In the genomic region with DNA sequence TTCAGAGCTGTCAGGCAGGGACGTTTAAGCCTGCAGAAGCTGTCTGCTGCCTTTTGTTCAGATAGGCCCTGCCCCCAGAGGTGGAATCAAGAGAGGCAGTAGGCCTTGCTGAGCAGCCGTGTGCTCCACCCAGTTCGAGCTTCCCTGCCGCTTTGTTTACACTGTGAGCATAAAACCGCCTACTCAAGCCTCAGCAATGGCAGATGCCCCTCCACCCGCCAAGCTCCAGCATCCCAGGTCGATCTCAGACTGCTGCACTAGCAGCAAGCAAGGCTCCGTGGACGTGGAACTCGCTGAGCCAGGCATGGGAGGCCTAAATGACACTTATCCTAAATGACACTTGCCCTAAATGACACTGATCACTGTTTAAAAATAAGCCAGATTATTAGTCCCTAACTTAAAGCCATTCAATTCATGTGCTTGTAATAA, we compare ENCODE assay signal across 1 cellular context.
TF ChIP-seq lines count a peak whose summit lies in the region.

No MANE protein-coding gene starts in this region.

TF ChIP-seq in K562, 482 proteins besides CTCF, POLR2A, EP300 and RAD21 (continued from another document and continues in another):
- TF ChIP-seq, protein P1, sequence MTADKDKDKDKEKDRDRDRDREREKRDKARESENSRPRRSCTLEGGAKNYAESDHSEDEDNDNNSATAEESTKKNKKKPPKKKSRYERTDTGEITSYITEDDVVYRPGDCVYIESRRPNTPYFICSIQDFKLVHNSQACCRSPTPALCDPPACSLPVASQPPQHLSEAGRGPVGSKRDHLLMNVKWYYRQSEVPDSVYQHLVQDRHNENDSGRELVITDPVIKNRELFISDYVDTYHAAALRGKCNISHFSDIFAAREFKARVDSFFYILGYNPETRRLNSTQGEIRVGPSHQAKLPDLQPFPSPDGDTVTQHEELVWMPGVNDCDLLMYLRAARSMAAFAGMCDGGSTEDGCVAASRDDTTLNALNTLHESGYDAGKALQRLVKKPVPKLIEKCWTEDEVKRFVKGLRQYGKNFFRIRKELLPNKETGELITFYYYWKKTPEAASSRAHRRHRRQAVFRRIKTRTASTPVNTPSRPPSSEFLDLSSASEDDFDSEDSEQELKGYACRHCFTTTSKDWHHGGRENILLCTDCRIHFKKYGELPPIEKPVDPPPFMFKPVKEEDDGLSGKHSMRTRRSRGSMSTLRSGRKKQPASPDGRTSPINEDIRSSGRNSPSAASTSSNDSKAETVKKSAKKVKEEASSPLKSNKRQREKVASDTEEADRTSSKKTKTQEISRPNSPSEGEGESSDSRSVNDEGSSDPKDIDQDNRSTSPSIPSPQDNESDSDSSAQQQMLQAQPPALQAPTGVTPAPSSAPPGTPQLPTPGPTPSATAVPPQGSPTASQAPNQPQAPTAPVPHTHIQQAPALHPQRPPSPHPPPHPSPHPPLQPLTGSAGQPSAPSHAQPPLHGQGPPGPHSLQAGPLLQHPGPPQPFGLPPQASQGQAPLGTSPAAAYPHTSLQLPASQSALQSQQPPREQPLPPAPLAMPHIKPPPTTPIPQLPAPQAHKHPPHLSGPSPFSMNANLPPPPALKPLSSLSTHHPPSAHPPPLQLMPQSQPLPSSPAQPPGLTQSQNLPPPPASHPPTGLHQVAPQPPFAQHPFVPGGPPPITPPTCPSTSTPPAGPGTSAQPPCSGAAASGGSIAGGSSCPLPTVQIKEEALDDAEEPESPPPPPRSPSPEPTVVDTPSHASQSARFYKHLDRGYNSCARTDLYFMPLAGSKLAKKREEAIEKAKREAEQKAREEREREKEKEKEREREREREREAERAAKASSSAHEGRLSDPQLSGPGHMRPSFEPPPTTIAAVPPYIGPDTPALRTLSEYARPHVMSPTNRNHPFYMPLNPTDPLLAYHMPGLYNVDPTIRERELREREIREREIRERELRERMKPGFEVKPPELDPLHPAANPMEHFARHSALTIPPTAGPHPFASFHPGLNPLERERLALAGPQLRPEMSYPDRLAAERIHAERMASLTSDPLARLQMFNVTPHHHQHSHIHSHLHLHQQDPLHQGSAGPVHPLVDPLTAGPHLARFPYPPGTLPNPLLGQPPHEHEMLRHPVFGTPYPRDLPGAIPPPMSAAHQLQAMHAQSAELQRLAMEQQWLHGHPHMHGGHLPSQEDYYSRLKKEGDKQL (CRISPR knock-in tag; IDR thresholded peaks at IDR 0.05; ENCODE audit: borderline replicate concordance): no peak
- TF ChIP-seq, protein P2, sequence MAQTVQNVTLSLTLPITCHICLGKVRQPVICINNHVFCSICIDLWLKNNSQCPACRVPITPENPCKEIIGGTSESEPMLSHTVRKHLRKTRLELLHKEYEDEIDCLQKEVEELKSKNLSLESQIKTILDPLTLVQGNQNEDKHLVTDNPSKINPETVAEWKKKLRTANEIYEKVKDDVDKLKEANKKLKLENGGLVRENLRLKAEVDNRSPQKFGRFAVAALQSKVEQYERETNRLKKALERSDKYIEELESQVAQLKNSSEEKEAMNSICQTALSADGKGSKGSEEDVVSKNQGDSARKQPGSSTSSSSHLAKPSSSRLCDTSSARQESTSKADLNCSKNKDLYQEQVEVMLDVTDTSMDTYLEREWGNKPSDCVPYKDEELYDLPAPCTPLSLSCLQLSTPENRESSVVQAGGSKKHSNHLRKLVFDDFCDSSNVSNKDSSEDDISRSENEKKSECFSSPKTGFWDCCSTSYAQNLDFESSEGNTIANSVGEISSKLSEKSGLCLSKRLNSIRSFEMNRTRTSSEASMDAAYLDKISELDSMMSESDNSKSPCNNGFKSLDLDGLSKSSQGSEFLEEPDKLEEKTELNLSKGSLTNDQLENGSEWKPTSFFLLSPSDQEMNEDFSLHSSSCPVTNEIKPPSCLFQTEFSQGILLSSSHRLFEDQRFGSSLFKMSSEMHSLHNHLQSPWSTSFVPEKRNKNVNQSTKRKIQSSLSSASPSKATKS (CRISPR knock-in tag; IDR thresholded peaks at IDR 0.05): no peak
- TF ChIP-seq, protein P3, sequence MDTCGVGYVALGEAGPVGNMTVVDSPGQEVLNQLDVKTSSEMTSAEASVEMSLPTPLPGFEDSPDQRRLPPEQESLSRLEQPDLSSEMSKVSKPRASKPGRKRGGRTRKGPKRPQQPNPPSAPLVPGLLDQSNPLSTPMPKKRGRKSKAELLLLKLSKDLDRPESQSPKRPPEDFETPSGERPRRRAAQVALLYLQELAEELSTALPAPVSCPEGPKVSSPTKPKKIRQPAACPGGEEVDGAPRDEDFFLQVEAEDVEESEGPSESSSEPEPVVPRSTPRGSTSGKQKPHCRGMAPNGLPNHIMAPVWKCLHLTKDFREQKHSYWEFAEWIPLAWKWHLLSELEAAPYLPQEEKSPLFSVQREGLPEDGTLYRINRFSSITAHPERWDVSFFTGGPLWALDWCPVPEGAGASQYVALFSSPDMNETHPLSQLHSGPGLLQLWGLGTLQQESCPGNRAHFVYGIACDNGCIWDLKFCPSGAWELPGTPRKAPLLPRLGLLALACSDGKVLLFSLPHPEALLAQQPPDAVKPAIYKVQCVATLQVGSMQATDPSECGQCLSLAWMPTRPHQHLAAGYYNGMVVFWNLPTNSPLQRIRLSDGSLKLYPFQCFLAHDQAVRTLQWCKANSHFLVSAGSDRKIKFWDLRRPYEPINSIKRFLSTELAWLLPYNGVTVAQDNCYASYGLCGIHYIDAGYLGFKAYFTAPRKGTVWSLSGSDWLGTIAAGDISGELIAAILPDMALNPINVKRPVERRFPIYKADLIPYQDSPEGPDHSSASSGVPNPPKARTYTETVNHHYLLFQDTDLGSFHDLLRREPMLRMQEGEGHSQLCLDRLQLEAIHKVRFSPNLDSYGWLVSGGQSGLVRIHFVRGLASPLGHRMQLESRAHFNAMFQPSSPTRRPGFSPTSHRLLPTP (IDR thresholded peaks at IDR 0.05; ENCODE audit: borderline replicate concordance, extremely low read depth, insufficient read length): no peak
- TF ChIP-seq ATF1 (CRISPR knock-in tag; IDR thresholded peaks at IDR 0.05) (no peak), ATF1 (tag; IDR thresholded peaks at IDR 0.05) (peak; percentile 15; the same call in 1 of the 2 replicates), CBFB (CRISPR knock-in tag; IDR thresholded peaks at IDR 0.05) (no peak), POLR2H (tag; IDR thresholded peaks at IDR 0.05; ENCODE audit: low read depth) (no peak), THRAP3 (IDR thresholded peaks at IDR 0.05; ENCODE audit: borderline replicate concordance) (no peak), FOXP4 (CRISPR knock-in tag; IDR thresholded peaks at IDR 0.05; ENCODE audit: borderline replicate concordance) (no peak), IRF2 (CRISPR knock-in tag; IDR thresholded peaks at IDR 0.05) (no peak), CHD4 (IDR thresholded peaks at IDR 0.05; ENCODE audit: insufficient read depth, insufficient replicate concordance, low read depth, low read length, poor library complexity, severe bottlenecking) (no peak), EP400 (IDR thresholded peaks at IDR 0.05) (no peak; the same call in 1 of the 2 replicates), MAZ (CRISPR knock-in tag; conservative IDR thresholded peaks at IDR 0.05 in 1 of 2, IDR thresholded peaks at IDR 0.05 in 1 of 2) (peak; percentile 45 to 52; a peak in 1 of 4 replicates), NCOA4 (IDR thresholded peaks at IDR 0.05; ENCODE audit: partially characterized antibody) (no peak), ZNF717 (CRISPR knock-in tag; IDR thresholded peaks at IDR 0.05) (no peak), MYC (IDR thresholded peaks at IDR 0.05; ENCODE audit: low read depth, low read length) (peak; percentile 67), MYC (CRISPR knock-in tag; IDR thresholded peaks at IDR 0.05; ENCODE audit: borderline replicate concordance, low read depth) (no peak), TRIM24 (IDR thresholded peaks at IDR 0.05) (no peak; a peak in 1 of 4 replicates), ZNF384 (IDR thresholded peaks at IDR 0.05; ENCODE audit: low read depth, low read length) (no peak), ZNF174 (CRISPR knock-in tag; IDR thresholded peaks at IDR 0.05) (no peak), NFRKB (IDR thresholded peaks at IDR 0.05; ENCODE audit: low read depth) (peak; percentile 55; the same call in 1 of the 2 replicates), CREBBP (IDR thresholded peaks at IDR 0.05; ENCODE audit: low read depth, low read length) (no peak), ZNF212 (CRISPR knock-in tag; IDR thresholded peaks at IDR 0.05) (no peak), ZNF121 (CRISPR knock-in tag; conservative IDR thresholded peaks at IDR 0.05) (no peak), ZNF79 (CRISPR knock-in tag; IDR thresholded peaks at IDR 0.05; ENCODE audit: low read depth) (no peak), CTBP1 (IDR thresholded peaks at IDR 0.05; ENCODE audit: borderline replicate concordance) (peak; percentile 53; the same call in 1 of the 2 replicates), PRMT5 (CRISPR knock-in tag; IDR thresholded peaks at IDR 0.05) (no peak), SRSF7 (optimal IDR thresholded peaks at IDR 0.05; ENCODE audit: low read depth, low read length) (no peak), SMAD4 (CRISPR knock-in tag; conservative IDR thresholded peaks at IDR 0.05) (peak; percentile 81), ZNF507 (tag; conservative IDR thresholded peaks at IDR 0.05) (no peak), TEAD2 (tag; IDR thresholded peaks at IDR 0.05) (no peak)
- TF ChIP-seq, protein P4, sequence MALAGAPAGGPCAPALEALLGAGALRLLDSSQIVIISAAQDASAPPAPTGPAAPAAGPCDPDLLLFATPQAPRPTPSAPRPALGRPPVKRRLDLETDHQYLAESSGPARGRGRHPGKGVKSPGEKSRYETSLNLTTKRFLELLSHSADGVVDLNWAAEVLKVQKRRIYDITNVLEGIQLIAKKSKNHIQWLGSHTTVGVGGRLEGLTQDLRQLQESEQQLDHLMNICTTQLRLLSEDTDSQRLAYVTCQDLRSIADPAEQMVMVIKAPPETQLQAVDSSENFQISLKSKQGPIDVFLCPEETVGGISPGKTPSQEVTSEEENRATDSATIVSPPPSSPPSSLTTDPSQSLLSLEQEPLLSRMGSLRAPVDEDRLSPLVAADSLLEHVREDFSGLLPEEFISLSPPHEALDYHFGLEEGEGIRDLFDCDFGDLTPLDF (CRISPR knock-in tag; IDR thresholded peaks at IDR 0.05): no peak
- TF ChIP-seq, protein P5, sequence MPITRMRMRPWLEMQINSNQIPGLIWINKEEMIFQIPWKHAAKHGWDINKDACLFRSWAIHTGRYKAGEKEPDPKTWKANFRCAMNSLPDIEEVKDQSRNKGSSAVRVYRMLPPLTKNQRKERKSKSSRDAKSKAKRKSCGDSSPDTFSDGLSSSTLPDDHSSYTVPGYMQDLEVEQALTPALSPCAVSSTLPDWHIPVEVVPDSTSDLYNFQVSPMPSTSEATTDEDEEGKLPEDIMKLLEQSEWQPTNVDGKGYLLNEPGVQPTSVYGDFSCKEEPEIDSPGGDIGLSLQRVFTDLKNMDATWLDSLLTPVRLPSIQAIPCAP (CRISPR knock-in tag; IDR thresholded peaks at IDR 0.05; ENCODE audit: borderline replicate concordance): no peak
- TF ChIP-seq, protein P6, sequence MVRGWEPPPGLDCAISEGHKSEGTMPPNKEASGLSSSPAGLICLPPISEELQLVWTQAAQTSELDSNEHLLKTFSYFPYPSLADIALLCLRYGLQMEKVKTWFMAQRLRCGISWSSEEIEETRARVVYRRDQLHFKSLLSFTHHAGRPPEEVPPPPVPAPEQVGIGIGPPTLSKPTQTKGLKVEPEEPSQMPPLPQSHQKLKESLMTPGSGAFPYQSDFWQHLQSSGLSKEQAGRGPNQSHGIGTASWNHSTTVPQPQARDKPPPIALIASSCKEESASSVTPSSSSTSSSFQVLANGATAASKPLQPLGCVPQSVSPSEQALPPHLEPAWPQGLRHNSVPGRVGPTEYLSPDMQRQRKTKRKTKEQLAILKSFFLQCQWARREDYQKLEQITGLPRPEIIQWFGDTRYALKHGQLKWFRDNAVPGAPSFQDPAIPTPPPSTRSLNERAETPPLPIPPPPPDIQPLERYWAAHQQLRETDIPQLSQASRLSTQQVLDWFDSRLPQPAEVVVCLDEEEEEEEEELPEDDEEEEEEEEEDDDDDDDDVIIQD (CRISPR knock-in tag; IDR thresholded peaks at IDR 0.05): no peak
- TF ChIP-seq, protein P7, sequence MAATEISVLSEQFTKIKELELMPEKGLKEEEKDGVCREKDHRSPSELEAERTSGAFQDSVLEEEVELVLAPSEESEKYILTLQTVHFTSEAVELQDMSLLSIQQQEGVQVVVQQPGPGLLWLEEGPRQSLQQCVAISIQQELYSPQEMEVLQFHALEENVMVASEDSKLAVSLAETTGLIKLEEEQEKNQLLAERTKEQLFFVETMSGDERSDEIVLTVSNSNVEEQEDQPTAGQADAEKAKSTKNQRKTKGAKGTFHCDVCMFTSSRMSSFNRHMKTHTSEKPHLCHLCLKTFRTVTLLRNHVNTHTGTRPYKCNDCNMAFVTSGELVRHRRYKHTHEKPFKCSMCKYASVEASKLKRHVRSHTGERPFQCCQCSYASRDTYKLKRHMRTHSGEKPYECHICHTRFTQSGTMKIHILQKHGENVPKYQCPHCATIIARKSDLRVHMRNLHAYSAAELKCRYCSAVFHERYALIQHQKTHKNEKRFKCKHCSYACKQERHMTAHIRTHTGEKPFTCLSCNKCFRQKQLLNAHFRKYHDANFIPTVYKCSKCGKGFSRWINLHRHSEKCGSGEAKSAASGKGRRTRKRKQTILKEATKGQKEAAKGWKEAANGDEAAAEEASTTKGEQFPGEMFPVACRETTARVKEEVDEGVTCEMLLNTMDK (IDR thresholded peaks at IDR 0.05; ENCODE audit: borderline replicate concordance, insufficient read depth, low read depth, low read length, poor library complexity, severe bottlenecking): no peak
